ENCODE assay signal across 8 cellular contexts in the genomic region with DNA sequence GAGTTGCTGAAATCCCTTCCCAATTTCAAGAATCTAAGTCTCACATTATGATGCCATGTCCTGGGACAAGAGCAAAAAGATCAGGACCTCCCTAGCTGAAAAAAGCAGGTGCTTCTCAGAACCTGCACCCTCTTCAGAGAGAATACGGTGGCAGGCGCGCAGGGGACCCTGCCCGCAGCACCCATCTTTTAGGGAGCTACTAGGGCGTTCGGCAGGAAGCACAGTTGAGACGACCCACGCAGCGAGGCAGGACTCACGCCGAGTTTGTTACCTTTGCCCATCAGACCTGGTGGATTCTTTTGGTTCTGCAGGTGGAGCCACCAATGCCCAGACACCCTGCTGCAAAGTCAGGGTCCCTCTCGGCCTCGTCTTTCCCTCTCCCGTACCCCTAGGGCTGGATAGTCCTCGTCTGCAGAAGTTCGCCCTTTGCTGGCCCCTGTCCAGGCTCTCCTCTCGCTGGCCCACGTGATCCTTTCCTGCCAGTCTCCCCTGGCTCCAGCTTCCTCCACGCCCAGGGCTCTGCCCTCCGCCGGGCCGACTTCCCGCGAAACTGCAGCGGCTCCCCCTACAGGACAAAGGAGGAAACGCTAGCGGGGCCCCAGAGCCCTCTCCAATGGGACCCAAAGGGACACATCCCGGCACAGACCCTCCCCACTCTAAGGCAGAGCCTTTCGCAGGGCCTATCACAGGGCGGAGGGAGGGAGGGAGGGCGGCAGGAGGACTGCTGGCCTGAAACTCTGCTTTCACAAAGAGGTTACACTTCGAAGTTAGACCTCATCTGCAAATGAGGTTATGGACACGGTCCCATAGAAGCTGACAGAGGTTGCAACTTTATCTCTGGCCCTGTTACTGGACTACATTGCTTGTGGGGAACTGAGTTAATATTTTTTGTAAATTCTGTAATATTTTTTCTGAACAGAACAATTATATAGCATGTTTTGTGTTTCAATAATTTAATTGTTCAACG. TPM values are rescaled to one million over a fixed set of nuclear protein-coding genes. Genes with fewer than 3 reads are reported as not detected.
A peak's percentile ranks its signal among the peaks of the same experiment; 100 is the strongest.
DNase-seq lines count a peak whose midpoint lies in the region; ATAC-seq and TF ChIP-seq lines count a peak whose summit lies in the region.

No MANE protein-coding gene starts in this region.

- ATAC-seq in HG03045 (IDR thresholded peaks at IDR 0.05; ENCODE audit: unreplicated experiment) (peak; percentile 89), PC-3 (peak; percentile 99), GM18502 (IDR thresholded peaks at IDR 0.05; ENCODE audit: poor library complexity, unreplicated experiment) (no peak)
- peak; percentile 81 to 87 for ATAC-seq in natural killer cell treated with Interleukin-12 subunit alpha and Interleukin-12 subunit beta and Interleukin-15 and Interleukin-18, amount 100 ng/mL, for 72 hours
- peak; percentile 81 for ATAC-seq in stimulated activated naive CD8-positive, alpha-beta T cell treated with anti-CD3 and anti-CD28 coated beads, Interleukin-15, amount 100 ng/mL, for 72 hours

- peak; percentile 76 for DNase-seq in GM10248 (ENCODE audit: extremely low spot score)
- DNase-seq in PC-3: peak; percentile 85
- DNase-seq in activated T-cell treated with anti-CD3 and anti-CD28 coated beads, Interleukin-2, amount 50 U/mL, for 1 hour: peak; percentile 76
- DNase-seq in fibroblast of gingiva (ENCODE audit: low read depth): peak; percentile 27
- peak; percentile 84 for DNase-seq in natural killer cell treated with Interleukin-12 subunit alpha and Interleukin-12 subunit beta and Interleukin-15 and Interleukin-18, amount 100 ng/mL, for 72 hours (ENCODE audit: low spot score)
- DNase-seq in stimulated activated naive CD8-positive, alpha-beta T cell treated with anti-CD3 and anti-CD28 coated beads, Interleukin-15, amount 100 ng/mL, for 72 hours: peak; percentile 69

- peak overlapping the region; percentile 69 for H2AFZ ChIP-seq in PC-3 (ENCODE audit: low read length)

- H3K79me2 ChIP-seq in PC-3 (ENCODE audit: low read length): no peaks in the 10 kb centered on the region

- H3K9me3 ChIP-seq in PC-3 (ENCODE audit: low read length): no peaks in the 10 kb centered on the region

- H3K4me3 Mint-ChIP-seq in natural killer cell treated with Interleukin-12 subunit alpha and Interleukin-12 subunit beta and Interleukin-15 and Interleukin-18, amount 100 ng/mL, for 72 hours: no peak overlapping the region
- peak overlapping the region in 1 of 2 donors; percentile 30 for H3K4me3 Mint-ChIP-seq in stimulated activated naive CD8-positive, alpha-beta T cell treated with anti-CD3 and anti-CD28 coated beads, Interleukin-15, amount 100 ng/mL, for 72 hours

- H3K36me3 ChIP-seq in PC-3 (ENCODE audit: low read depth, low read length): no peaks in the 10 kb centered on the region

- no TSS peak for BruUV-seq in PC-3 (replicated peaks; lab: Mats Ljungman, UMichigan)

- no peaks in the 10 kb centered on the region for H4K20me1 ChIP-seq in PC-3 (ENCODE audit: low read length)

- peak; percentile 76 for TF ChIP-seq CTCF in GM10248 (IDR thresholded peaks at IDR 0.05; ENCODE audit: control extremely low read depth, extremely low read depth, low read depth, missing control alignments)
- TF ChIP-seq CTCF in PC-3 (conservative IDR thresholded peaks at IDR 0.05; ENCODE audit: low read depth, low read length): peak; percentile 79

- no peaks in the 10 kb centered on the region for H3K27me3 ChIP-seq in PC-3 (ENCODE audit: low read length)

- no peak overlapping the region for H3K27ac ChIP-seq in PC-3 (ENCODE audit: low read length)

- CTCF ChIA-PET in GM10248 (lab: Yijun Ruan, JAX): interaction anchor here (0.6 to 1.5 kb wide), 17 partner anchors 11 to 591 kb away, joined by 3 to 5 read pairs (median 3); no protein-coding TSS in a partner anchor
- CTCF ChIA-PET in PC-3 (lab: Charles Lee): interaction anchor here (0.6 to 1.7 kb wide), 6 partner anchors 15 to 258 kb away, joined by 3 to 11 read pairs (median 6); no protein-coding TSS in a partner anchor

- peaks cover 3 to 5% of the 10 kb centered on the region in 2 donors for H3K4me1 Mint-ChIP-seq in natural killer cell treated with Interleukin-12 subunit alpha and Interleukin-12 subunit beta and Interleukin-15 and Interleukin-18, amount 100 ng/mL, for 72 hours (ENCODE audit: low read depth in 2 of 2)
- H3K4me1 Mint-ChIP-seq in stimulated activated naive CD8-positive, alpha-beta T cell treated with anti-CD3 and anti-CD28 coated beads, Interleukin-15, amount 100 ng/mL, for 72 hours: peaks cover 14% of the 10 kb centered on the region

- peak overlapping the region; percentile 45; the same call in 1 of the 2 replicates for H3K4me3 ChIP-seq in PC-3 (ENCODE audit: low read length)

- H3K9me3 Mint-ChIP-seq in natural killer cell treated with Interleukin-12 subunit alpha and Interleukin-12 subunit beta and Interleukin-15 and Interleukin-18, amount 100 ng/mL, for 72 hours: no peaks in the 10 kb centered on the region
- H3K9me3 Mint-ChIP-seq in stimulated activated naive CD8-positive, alpha-beta T cell treated with anti-CD3 and anti-CD28 coated beads, Interleukin-15, amount 100 ng/mL, for 72 hours: no peaks in the 10 kb centered on the region

- POLR2A ChIA-PET in GM10248 (lab: Yijun Ruan, JAX): interaction anchor here (0.6 kb wide), 1 partner anchor 16 kb away, joined by 3 read pairs; no protein-coding TSS in a partner anchor
- POLR2A ChIA-PET in PC-3 (lab: Charles Lee; ENCODE audit: unreplicated experiment): interaction anchor here (0.5 kb wide), 1 partner anchor 346 kb away, joined by 3 read pairs; no protein-coding TSS in a partner anchor

- no peaks in the 10 kb centered on the region for H3F3A ChIP-seq in PC-3 (ENCODE audit: low read length, unreplicated experiment)

- intact Hi-C loops in PC-3 (cut with micrococcal nuclease): loop anchor here (1.0 to 5.0 kb wide), 2 partner anchors 119 to 280 kb away; no protein-coding TSS in a partner anchor

- H3K9ac ChIP-seq in PC-3 (ENCODE audit: low read length): no peak overlapping the region

- no peaks in the 10 kb centered on the region for H3K9me2 ChIP-seq in PC-3 (replicated peaks; ENCODE audit: low read length)

- peaks cover 33 to 52% of the 10 kb centered on the region in 2 donors for H3K27me3 Mint-ChIP-seq in natural killer cell treated with Interleukin-12 subunit alpha and Interleukin-12 subunit beta and Interleukin-15 and Interleukin-18, amount 100 ng/mL, for 72 hours
- H3K27me3 Mint-ChIP-seq in stimulated activated naive CD8-positive, alpha-beta T cell treated with anti-CD3 and anti-CD28 coated beads, Interleukin-15, amount 100 ng/mL, for 72 hours: peaks cover 82% of the 10 kb centered on the region

- H3K4me1 ChIP-seq in PC-3 (ENCODE audit: insufficient read depth, low read length): 0 out of 2 replicates have a peak, but pooled peaks cover 3% of the 10 kb centered on the region

- H3K4me2 ChIP-seq in PC-3 (ENCODE audit: low read length): peak overlapping the region; percentile 72

- no peak overlapping the region for H3K27ac Mint-ChIP-seq in natural killer cell treated with Interleukin-12 subunit alpha and Interleukin-12 subunit beta and Interleukin-15 and Interleukin-18, amount 100 ng/mL, for 72 hours
- no peak overlapping the region for H3K27ac Mint-ChIP-seq in stimulated activated naive CD8-positive, alpha-beta T cell treated with anti-CD3 and anti-CD28 coated beads, Interleukin-15, amount 100 ng/mL, for 72 hours

- no peaks in the 10 kb centered on the region for H3K36me3 Mint-ChIP-seq in natural killer cell treated with Interleukin-12 subunit alpha and Interleukin-12 subunit beta and Interleukin-15 and Interleukin-18, amount 100 ng/mL, for 72 hours

RNA-seq across cellular contexts. Expression of gene TMEM174, which starts 28.8 kb away (rescaled TPM):
- total RNA-seq in PC-3 (2014; rRNA removed): not detected in 2 replicates
- not detected for total RNA-seq in natural killer cell treated with Interleukin-12 subunit alpha and Interleukin-12 subunit beta and Interleukin-15 and Interleukin-18, amount 100 ng/mL, for 72 hours

Comparison
In these comparisons a context has a peak if more than half of its experiments do, and no peak if none do; other contexts are left out.
1. DNase-seq: peak in every context shown above with its lines; median percentile 85 in PC-3; 84 in natural killer cell treated with Interleukin-12 subunit alpha and Interleukin-12 subunit beta and Interleukin-15 and Interleukin-18, amount 100 ng/mL, for 72 hours; 76 in GM10248; 76 in activated T-cell treated with anti-CD3 and anti-CD28 coated beads, Interleukin-2, amount 50 U/mL, for 1 hour; 69 in stimulated activated naive CD8-positive, alpha-beta T cell treated with anti-CD3 and anti-CD28 coated beads, Interleukin-15, amount 100 ng/mL, for 72 hours; 27 in fibroblast of gingiva.